In the genomic region with DNA sequence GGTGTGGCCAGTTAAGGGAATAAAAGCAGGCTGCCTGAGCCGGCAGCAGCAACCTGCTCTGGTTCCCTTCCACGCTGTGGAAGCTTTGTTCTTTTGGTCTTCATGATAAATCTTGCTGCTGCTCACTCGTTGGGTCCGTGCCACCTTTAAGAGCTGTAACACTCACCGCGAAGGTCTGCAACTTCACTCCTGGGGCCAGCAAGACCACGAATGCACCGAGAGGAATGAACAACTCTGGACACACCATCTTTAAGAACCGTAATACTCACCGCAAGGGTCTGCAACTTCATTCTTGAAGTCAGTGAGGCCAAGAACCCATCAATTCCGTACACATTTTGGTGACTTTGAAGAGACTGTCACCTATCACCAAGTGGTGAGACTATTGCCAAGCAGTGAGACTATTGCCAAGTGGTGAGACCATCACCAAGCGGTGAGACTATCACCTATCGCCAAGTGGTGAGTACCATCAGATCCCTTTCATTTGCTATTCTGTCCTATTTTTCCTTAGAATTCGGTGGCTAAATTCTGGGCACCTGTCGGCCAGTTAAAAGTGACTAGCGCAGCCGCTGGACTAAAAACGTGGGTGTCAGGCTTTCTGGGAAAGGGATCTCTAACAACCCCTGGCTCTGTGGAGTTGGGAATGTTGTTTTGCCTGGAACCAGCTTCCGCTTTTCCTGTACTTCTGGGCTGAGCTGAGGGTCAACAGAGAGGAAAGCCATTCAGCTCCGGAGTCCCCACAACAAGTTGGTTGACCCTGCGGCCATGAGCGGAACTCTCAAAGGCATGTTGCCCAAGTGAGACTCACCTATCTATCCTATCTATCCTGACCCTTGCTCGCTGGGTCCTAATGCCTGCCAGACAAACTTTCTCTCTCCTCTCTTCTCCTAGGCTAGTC, we compare ENCODE assay signal across 1 cellular context.
TF ChIP-seq lines count a peak whose summit lies in the region.

A gene with protein sequence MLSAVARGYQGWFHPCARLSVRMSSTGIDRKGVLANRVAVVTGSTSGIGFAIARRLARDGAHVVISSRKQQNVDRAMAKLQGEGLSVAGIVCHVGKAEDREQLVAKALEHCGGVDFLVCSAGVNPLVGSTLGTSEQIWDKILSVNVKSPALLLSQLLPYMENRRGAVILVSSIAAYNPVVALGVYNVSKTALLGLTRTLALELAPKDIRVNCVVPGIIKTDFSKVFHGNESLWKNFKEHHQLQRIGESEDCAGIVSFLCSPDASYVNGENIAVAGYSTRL (plus strand): TSS at position 48 of the 895 bp plus-strand sequence. CDS start 2,501 bp downstream, outside the sequence.

TF ChIP-seq in HepG2, 621 proteins besides CTCF, POLR2A, EP300 and RAD21 (continued from another document and continues in another):
- TF ChIP-seq, protein P1, sequence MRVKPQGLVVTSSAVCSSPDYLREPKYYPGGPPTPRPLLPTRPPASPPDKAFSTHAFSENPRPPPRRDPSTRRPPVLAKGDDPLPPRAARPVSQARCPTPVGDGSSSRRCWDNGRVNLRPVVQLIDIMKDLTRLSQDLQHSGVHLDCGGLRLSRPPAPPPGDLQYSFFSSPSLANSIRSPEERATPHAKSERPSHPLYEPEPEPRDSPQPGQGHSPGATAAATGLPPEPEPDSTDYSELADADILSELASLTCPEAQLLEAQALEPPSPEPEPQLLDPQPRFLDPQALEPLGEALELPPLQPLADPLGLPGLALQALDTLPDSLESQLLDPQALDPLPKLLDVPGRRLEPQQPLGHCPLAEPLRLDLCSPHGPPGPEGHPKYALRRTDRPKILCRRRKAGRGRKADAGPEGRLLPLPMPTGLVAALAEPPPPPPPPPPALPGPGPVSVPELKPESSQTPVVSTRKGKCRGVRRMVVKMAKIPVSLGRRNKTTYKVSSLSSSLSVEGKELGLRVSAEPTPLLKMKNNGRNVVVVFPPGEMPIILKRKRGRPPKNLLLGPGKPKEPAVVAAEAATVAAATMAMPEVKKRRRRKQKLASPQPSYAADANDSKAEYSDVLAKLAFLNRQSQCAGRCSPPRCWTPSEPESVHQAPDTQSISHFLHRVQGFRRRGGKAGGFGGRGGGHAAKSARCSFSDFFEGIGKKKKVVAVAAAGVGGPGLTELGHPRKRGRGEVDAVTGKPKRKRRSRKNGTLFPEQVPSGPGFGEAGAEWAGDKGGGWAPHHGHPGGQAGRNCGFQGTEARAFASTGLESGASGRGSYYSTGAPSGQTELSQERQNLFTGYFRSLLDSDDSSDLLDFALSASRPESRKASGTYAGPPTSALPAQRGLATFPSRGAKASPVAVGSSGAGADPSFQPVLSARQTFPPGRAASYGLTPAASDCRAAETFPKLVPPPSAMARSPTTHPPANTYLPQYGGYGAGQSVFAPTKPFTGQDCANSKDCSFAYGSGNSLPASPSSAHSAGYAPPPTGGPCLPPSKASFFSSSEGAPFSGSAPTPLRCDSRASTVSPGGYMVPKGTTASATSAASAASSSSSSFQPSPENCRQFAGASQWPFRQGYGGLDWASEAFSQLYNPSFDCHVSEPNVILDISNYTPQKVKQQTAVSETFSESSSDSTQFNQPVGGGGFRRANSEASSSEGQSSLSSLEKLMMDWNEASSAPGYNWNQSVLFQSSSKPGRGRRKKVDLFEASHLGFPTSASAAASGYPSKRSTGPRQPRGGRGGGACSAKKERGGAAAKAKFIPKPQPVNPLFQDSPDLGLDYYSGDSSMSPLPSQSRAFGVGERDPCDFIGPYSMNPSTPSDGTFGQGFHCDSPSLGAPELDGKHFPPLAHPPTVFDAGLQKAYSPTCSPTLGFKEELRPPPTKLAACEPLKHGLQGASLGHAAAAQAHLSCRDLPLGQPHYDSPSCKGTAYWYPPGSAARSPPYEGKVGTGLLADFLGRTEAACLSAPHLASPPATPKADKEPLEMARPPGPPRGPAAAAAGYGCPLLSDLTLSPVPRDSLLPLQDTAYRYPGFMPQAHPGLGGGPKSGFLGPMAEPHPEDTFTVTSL (CRISPR knock-in tag; IDR thresholded peaks at IDR 0.05; ENCODE audit: borderline replicate concordance): no peak
- TF ChIP-seq ZNF549 (CRISPR knock-in tag; IDR thresholded peaks at IDR 0.05) (no peak), TARDBP (CRISPR knock-in tag; IDR thresholded peaks at IDR 0.05) (peak; percentile 96), NFYC (CRISPR knock-in tag; IDR thresholded peaks at IDR 0.05) (peak; percentile 53), ZNF619 (CRISPR knock-in tag; IDR thresholded peaks at IDR 0.05) (peak; percentile 92), CEBPG (CRISPR knock-in tag; IDR thresholded peaks at IDR 0.05) (peak; percentile 71), SOX6 (IDR thresholded peaks at IDR 0.05) (no peak), SOX6 (CRISPR knock-in tag; IDR thresholded peaks at IDR 0.05) (no peak), ZNF432 (CRISPR knock-in tag; IDR thresholded peaks at IDR 0.05; ENCODE audit: borderline replicate concordance) (no peak), GABPA (IDR thresholded peaks at IDR 0.05; ENCODE audit: low read depth, low read length) (no peak), GABPA (CRISPR knock-in tag; IDR thresholded peaks at IDR 0.05; ENCODE audit: low read depth) (no peak), KMT2A (CRISPR knock-in tag; IDR thresholded peaks at IDR 0.05) (peak; percentile 49; the same call in 1 of the 2 replicates), ZNF674 (CRISPR knock-in tag; IDR thresholded peaks at IDR 0.05; ENCODE audit: low read depth) (peak; percentile 81), GLI4 (CRISPR knock-in tag; IDR thresholded peaks at IDR 0.05; ENCODE audit: borderline replicate concordance) (no peak)
- TF ChIP-seq, protein P2, sequence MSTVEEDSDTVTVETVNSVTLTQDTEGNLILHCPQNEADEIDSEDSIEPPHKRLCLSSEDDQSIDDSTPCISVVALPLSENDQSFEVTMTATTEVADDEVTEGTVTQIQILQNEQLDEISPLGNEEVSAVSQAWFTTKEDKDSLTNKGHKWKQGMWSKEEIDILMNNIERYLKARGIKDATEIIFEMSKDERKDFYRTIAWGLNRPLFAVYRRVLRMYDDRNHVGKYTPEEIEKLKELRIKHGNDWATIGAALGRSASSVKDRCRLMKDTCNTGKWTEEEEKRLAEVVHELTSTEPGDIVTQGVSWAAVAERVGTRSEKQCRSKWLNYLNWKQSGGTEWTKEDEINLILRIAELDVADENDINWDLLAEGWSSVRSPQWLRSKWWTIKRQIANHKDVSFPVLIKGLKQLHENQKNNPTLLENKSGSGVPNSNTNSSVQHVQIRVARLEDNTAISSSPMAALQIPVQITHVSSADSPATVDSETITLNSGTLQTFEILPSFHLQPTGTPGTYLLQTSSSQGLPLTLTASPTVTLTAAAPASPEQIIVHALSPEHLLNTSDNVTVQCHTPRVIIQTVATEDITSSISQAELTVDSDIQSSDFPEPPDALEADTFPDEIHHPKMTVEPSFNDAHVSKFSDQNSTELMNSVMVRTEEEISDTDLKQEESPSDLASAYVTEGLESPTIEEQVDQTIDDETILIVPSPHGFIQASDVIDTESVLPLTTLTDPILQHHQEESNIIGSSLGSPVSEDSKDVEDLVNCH (CRISPR knock-in tag; IDR thresholded peaks at IDR 0.05): 0 out of 2 replicates have a peak, but pooled peaks have one; percentile 72
- TF ChIP-seq, protein P3, sequence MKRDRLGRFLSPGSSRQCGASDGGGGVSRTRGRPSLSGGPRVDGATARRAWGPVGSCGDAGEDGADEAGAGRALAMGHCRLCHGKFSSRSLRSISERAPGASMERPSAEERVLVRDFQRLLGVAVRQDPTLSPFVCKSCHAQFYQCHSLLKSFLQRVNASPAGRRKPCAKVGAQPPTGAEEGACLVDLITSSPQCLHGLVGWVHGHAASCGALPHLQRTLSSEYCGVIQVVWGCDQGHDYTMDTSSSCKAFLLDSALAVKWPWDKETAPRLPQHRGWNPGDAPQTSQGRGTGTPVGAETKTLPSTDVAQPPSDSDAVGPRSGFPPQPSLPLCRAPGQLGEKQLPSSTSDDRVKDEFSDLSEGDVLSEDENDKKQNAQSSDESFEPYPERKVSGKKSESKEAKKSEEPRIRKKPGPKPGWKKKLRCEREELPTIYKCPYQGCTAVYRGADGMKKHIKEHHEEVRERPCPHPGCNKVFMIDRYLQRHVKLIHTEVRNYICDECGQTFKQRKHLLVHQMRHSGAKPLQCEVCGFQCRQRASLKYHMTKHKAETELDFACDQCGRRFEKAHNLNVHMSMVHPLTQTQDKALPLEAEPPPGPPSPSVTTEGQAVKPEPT (CRISPR knock-in tag; IDR thresholded peaks at IDR 0.05; ENCODE audit: low read depth): peak; percentile 98
- TF ChIP-seq, protein P4, sequence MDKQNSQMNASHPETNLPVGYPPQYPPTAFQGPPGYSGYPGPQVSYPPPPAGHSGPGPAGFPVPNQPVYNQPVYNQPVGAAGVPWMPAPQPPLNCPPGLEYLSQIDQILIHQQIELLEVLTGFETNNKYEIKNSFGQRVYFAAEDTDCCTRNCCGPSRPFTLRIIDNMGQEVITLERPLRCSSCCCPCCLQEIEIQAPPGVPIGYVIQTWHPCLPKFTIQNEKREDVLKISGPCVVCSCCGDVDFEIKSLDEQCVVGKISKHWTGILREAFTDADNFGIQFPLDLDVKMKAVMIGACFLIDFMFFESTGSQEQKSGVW (CRISPR knock-in tag; IDR thresholded peaks at IDR 0.05; ENCODE audit: borderline replicate concordance): no peak
- TF ChIP-seq, protein P5, sequence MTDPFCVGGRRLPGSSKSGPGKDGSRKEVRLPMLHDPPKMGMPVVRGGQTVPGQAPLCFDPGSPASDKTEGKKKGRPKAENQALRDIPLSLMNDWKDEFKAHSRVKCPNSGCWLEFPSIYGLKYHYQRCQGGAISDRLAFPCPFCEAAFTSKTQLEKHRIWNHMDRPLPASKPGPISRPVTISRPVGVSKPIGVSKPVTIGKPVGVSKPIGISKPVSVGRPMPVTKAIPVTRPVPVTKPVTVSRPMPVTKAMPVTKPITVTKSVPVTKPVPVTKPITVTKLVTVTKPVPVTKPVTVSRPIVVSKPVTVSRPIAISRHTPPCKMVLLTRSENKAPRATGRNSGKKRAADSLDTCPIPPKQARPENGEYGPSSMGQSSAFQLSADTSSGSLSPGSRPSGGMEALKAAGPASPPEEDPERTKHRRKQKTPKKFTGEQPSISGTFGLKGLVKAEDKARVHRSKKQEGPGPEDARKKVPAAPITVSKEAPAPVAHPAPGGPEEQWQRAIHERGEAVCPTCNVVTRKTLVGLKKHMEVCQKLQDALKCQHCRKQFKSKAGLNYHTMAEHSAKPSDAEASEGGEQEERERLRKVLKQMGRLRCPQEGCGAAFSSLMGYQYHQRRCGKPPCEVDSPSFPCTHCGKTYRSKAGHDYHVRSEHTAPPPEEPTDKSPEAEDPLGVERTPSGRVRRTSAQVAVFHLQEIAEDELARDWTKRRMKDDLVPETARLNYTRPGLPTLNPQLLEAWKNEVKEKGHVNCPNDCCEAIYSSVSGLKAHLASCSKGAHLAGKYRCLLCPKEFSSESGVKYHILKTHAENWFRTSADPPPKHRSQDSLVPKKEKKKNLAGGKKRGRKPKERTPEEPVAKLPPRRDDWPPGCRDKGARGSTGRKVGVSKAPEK (CRISPR knock-in tag; IDR thresholded peaks at IDR 0.05; ENCODE audit: borderline replicate concordance): no peak
- TF ChIP-seq, protein P6, sequence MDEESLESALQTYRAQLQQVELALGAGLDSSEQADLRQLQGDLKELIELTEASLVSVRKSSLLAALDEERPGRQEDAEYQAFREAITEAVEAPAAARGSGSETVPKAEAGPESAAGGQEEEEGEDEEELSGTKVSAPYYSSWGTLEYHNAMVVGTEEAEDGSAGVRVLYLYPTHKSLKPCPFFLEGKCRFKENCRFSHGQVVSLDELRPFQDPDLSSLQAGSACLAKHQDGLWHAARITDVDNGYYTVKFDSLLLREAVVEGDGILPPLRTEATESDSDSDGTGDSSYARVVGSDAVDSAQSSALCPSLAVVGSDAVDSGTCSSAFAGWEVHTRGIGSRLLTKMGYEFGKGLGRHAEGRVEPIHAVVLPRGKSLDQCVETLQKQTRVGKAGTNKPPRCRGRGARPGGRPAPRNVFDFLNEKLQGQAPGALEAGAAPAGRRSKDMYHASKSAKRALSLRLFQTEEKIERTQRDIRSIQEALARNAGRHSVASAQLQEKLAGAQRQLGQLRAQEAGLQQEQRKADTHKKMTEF (CRISPR knock-in tag; IDR thresholded peaks at IDR 0.05): peak; percentile 94; the same call in 1 of the 2 replicates
- TF ChIP-seq, protein P7, sequence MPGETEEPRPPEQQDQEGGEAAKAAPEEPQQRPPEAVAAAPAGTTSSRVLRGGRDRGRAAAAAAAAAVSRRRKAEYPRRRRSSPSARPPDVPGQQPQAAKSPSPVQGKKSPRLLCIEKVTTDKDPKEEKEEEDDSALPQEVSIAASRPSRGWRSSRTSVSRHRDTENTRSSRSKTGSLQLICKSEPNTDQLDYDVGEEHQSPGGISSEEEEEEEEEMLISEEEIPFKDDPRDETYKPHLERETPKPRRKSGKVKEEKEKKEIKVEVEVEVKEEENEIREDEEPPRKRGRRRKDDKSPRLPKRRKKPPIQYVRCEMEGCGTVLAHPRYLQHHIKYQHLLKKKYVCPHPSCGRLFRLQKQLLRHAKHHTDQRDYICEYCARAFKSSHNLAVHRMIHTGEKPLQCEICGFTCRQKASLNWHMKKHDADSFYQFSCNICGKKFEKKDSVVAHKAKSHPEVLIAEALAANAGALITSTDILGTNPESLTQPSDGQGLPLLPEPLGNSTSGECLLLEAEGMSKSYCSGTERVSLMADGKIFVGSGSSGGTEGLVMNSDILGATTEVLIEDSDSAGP (CRISPR knock-in tag; IDR thresholded peaks at IDR 0.05; ENCODE audit: borderline replicate concordance): no peak
- TF ChIP-seq, protein P8, sequence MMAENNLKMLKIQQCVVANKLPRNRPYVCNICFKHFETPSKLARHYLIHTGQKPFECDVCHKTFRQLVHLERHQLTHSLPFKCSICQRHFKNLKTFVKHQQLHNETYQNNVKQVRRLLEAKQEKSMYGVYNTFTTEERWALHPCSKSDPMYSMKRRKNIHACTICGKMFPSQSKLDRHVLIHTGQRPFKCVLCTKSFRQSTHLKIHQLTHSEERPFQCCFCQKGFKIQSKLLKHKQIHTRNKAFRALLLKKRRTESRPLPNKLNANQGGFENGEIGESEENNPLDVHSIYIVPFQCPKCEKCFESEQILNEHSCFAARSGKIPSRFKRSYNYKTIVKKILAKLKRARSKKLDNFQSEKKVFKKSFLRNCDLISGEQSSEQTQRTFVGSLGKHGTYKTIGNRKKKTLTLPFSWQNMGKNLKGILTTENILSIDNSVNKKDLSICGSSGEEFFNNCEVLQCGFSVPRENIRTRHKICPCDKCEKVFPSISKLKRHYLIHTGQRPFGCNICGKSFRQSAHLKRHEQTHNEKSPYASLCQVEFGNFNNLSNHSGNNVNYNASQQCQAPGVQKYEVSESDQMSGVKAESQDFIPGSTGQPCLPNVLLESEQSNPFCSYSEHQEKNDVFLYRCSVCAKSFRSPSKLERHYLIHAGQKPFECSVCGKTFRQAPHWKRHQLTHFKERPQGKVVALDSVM (CRISPR knock-in tag; IDR thresholded peaks at IDR 0.05): no peak
- TF ChIP-seq, protein P9, sequence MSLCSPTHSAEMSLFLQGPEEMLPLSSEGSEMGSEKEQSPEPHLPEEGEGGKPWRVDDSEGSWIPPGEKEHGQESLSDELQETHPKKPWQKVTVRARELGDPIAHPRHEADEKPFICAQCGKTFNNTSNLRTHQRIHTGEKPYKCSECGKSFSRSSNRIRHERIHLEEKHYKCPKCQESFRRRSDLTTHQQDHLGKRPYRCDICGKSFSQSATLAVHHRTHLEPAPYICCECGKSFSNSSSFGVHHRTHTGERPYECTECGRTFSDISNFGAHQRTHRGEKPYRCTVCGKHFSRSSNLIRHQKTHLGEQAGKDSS (CRISPR knock-in tag; IDR thresholded peaks at IDR 0.05; ENCODE audit: borderline replicate concordance, low read depth): peak; percentile 73; the same call in 1 of the 2 replicates
- TF ChIP-seq, protein P10, sequence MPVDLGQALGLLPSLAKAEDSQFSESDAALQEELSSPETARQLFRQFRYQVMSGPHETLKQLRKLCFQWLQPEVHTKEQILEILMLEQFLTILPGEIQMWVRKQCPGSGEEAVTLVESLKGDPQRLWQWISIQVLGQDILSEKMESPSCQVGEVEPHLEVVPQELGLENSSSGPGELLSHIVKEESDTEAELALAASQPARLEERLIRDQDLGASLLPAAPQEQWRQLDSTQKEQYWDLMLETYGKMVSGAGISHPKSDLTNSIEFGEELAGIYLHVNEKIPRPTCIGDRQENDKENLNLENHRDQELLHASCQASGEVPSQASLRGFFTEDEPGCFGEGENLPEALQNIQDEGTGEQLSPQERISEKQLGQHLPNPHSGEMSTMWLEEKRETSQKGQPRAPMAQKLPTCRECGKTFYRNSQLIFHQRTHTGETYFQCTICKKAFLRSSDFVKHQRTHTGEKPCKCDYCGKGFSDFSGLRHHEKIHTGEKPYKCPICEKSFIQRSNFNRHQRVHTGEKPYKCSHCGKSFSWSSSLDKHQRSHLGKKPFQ (CRISPR knock-in tag; IDR thresholded peaks at IDR 0.05; ENCODE audit: insufficient replicate concordance): no peak
